Comparison of ENCODE assay signal across 1 cellular context in genomic region chr12:25257590-25258324, GRCh38.
TF ChIP-seq lines count a peak whose summit lies in the region.

No MANE protein-coding gene starts in this region.

TF ChIP-seq in GM23338, 12 proteins besides CTCF, POLR2A, EP300 and RAD21 (continued from another document):
- no peak for TF ChIP-seq ZNF462 (CRISPR knock-in tag; IDR thresholded peaks at IDR 0.05)
- TF ChIP-seq, protein P1, sequence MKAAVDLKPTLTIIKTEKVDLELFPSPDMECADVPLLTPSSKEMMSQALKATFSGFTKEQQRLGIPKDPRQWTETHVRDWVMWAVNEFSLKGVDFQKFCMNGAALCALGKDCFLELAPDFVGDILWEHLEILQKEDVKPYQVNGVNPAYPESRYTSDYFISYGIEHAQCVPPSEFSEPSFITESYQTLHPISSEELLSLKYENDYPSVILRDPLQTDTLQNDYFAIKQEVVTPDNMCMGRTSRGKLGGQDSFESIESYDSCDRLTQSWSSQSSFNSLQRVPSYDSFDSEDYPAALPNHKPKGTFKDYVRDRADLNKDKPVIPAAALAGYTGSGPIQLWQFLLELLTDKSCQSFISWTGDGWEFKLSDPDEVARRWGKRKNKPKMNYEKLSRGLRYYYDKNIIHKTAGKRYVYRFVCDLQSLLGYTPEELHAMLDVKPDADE (IDR thresholded peaks at IDR 0.05): no peak
